1 cellular context compared by ENCODE assay signal in the genomic region with DNA sequence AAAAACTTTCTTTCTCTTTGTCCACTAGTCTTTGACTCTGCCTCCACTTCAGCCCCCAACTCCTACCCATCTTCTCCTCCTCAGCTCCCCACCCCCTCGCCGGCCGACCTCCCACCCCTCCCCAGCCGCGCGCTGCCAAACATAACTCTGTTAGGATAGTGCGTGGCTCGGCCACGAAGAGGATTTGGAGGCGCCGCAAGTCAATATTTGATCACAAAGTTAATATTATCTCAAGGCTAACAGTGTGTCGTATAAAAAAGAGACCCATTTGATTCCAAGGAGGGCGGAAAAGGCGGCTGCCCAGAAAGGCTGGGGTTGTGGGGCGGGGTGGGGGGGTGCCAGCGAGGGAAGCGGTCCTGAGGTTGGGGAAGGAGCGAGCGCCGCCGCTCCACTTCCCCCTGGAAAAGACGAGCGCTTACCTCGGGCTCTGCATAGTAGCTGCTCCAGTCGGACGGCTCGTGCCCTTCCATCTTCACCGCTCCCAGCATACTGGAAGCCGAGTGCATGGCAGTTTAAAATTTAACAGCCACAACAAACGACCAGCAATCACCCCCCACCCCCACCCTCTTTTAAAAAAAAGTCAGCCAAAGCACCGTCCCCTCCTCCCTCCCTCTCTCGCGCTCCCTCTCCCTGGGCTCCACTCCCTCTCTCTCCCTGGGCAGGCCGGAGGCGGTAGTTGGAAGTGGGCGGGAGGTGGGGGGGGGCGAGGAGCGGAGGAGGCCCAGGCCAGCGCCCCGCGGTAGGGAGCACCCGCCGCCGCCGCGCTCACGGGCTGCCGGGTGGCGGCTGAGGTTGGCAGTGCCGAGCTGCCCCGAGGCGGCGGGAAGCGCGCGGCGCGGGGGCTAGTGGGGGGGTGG.
TF ChIP-seq lines count a peak whose summit lies in the region.

Gene FOXA2, minus strand, starts transcription at position 800 of the 857 bp plus-strand sequence. Its CDS starts 294 bp downstream, at position 506.

TF ChIP-seq in K562, 482 proteins besides CTCF, POLR2A, EP300 and RAD21:
- peak; percentile 60 for TF ChIP-seq EGR1 (conservative IDR thresholded peaks at IDR 0.05)
- TF ChIP-seq, protein P1, sequence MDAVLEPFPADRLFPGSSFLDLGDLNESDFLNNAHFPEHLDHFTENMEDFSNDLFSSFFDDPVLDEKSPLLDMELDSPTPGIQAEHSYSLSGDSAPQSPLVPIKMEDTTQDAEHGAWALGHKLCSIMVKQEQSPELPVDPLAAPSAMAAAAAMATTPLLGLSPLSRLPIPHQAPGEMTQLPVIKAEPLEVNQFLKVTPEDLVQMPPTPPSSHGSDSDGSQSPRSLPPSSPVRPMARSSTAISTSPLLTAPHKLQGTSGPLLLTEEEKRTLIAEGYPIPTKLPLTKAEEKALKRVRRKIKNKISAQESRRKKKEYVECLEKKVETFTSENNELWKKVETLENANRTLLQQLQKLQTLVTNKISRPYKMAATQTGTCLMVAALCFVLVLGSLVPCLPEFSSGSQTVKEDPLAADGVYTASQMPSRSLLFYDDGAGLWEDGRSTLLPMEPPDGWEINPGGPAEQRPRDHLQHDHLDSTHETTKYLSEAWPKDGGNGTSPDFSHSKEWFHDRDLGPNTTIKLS (IDR thresholded peaks at IDR 0.05; ENCODE audit: borderline replicate concordance, low read depth): no peak
- TF ChIP-seq, protein P2, sequence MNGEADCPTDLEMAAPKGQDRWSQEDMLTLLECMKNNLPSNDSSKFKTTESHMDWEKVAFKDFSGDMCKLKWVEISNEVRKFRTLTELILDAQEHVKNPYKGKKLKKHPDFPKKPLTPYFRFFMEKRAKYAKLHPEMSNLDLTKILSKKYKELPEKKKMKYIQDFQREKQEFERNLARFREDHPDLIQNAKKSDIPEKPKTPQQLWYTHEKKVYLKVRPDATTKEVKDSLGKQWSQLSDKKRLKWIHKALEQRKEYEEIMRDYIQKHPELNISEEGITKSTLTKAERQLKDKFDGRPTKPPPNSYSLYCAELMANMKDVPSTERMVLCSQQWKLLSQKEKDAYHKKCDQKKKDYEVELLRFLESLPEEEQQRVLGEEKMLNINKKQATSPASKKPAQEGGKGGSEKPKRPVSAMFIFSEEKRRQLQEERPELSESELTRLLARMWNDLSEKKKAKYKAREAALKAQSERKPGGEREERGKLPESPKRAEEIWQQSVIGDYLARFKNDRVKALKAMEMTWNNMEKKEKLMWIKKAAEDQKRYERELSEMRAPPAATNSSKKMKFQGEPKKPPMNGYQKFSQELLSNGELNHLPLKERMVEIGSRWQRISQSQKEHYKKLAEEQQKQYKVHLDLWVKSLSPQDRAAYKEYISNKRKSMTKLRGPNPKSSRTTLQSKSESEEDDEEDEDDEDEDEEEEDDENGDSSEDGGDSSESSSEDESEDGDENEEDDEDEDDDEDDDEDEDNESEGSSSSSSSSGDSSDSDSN (IDR thresholded peaks at IDR 0.05; ENCODE audit: borderline replicate concordance in 1 of 2, low read depth in 2 of 2, low read length in 2 of 2): 0 out of 4 replicates have a peak, but pooled peaks of 1 of the 2 experiments have one; percentile 31
- TF ChIP-seq CC2D1A (IDR thresholded peaks at IDR 0.05): no peak
- no peak for TF ChIP-seq POLR3G (IDR thresholded peaks at IDR 0.05; ENCODE audit: extremely low read depth, insufficient read length, insufficient replicate concordance)
- TF ChIP-seq, protein P3, sequence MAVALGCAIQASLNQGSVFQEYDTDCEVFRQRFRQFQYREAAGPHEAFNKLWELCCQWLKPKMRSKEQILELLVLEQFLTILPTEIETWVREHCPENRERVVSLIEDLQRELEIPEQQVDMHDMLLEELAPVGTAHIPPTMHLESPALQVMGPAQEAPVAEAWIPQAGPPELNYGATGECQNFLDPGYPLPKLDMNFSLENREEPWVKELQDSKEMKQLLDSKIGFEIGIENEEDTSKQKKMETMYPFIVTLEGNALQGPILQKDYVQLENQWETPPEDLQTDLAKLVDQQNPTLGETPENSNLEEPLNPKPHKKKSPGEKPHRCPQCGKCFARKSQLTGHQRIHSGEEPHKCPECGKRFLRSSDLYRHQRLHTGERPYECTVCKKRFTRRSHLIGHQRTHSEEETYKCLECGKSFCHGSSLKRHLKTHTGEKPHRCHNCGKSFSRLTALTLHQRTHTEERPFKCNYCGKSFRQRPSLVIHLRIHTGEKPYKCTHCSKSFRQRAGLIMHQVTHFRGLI (CRISPR knock-in tag; IDR thresholded peaks at IDR 0.05): no peak
- no peak for TF ChIP-seq GATA2 (CRISPR knock-in tag; IDR thresholded peaks at IDR 0.05)
- TF ChIP-seq CCAR2 (IDR thresholded peaks at IDR 0.05; ENCODE audit: low read depth, low read length): no peak
- TF ChIP-seq ZBTB33 (CRISPR knock-in tag; IDR thresholded peaks at IDR 0.05): no peak
- TF ChIP-seq ZNF445 (CRISPR knock-in tag; IDR thresholded peaks at IDR 0.05; ENCODE audit: low read depth): no peak
- no peak for TF ChIP-seq SRF (CRISPR knock-in tag; IDR thresholded peaks at IDR 0.05)
- no peak for TF ChIP-seq RFX5 (IDR thresholded peaks at IDR 0.05; ENCODE audit: low read depth, low read length)
- TF ChIP-seq ZNF274 (IDR thresholded peaks at IDR 0.05; ENCODE audit: borderline replicate concordance, low read depth, low read length): no peak
- TF ChIP-seq, protein P4, sequence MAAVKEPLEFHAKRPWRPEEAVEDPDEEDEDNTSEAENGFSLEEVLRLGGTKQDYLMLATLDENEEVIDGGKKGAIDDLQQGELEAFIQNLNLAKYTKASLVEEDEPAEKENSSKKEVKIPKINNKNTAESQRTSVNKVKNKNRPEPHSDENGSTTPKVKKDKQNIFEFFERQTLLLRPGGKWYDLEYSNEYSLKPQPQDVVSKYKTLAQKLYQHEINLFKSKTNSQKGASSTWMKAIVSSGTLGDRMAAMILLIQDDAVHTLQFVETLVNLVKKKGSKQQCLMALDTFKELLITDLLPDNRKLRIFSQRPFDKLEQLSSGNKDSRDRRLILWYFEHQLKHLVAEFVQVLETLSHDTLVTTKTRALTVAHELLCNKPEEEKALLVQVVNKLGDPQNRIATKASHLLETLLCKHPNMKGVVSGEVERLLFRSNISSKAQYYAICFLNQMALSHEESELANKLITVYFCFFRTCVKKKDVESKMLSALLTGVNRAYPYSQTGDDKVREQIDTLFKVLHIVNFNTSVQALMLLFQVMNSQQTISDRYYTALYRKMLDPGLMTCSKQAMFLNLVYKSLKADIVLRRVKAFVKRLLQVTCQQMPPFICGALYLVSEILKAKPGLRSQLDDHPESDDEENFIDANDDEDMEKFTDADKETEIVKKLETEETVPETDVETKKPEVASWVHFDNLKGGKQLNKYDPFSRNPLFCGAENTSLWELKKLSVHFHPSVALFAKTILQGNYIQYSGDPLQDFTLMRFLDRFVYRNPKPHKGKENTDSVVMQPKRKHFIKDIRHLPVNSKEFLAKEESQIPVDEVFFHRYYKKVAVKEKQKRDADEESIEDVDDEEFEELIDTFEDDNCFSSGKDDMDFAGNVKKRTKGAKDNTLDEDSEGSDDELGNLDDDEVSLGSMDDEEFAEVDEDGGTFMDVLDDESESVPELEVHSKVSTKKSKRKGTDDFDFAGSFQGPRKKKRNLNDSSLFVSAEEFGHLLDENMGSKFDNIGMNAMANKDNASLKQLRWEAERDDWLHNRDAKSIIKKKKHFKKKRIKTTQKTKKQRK (IDR thresholded peaks at IDR 0.05; ENCODE audit: borderline replicate concordance, low read depth, low read length): no peak
- peak in 1 of 2 experiments; percentile 46; a peak in 1 of 4 replicates for TF ChIP-seq MAZ (CRISPR knock-in tag; conservative IDR thresholded peaks at IDR 0.05 in 1 of 2, IDR thresholded peaks at IDR 0.05 in 1 of 2)
- peak; percentile 36; the same call in 1 of the 2 replicates for TF ChIP-seq POLR2G (IDR thresholded peaks at IDR 0.05; ENCODE audit: low read depth, low read length)
- no peak for TF ChIP-seq RCOR1 (IDR thresholded peaks at IDR 0.05; ENCODE audit: borderline replicate concordance in 1 of 2, low read depth in 2 of 2, low read length in 2 of 2)
- TF ChIP-seq, protein P5, sequence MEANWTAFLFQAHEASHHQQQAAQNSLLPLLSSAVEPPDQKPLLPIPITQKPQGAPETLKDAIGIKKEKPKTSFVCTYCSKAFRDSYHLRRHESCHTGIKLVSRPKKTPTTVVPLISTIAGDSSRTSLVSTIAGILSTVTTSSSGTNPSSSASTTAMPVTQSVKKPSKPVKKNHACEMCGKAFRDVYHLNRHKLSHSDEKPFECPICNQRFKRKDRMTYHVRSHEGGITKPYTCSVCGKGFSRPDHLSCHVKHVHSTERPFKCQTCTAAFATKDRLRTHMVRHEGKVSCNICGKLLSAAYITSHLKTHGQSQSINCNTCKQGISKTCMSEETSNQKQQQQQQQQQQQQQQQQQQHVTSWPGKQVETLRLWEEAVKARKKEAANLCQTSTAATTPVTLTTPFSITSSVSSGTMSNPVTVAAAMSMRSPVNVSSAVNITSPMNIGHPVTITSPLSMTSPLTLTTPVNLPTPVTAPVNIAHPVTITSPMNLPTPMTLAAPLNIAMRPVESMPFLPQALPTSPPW (CRISPR knock-in tag; IDR thresholded peaks at IDR 0.05): peak; percentile 73
- TF ChIP-seq ZNF384 (IDR thresholded peaks at IDR 0.05; ENCODE audit: low read depth, low read length): peak; percentile 77
- no peak for TF ChIP-seq ZNF561 (CRISPR knock-in tag; conservative IDR thresholded peaks at IDR 0.05)
- TF ChIP-seq, protein P6, sequence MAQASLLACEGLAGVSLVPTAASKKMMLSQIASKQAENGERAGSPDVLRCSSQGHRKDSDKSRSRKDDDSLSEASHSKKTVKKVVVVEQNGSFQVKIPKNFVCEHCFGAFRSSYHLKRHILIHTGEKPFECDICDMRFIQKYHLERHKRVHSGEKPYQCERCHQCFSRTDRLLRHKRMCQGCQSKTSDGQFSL (CRISPR knock-in tag; IDR thresholded peaks at IDR 0.05): peak; percentile 74
- TF ChIP-seq, protein P6 (tag; IDR thresholded peaks at IDR 0.05): no peak
